Comparison of ENCODE assay signal across 1 cellular context in the genomic region with DNA sequence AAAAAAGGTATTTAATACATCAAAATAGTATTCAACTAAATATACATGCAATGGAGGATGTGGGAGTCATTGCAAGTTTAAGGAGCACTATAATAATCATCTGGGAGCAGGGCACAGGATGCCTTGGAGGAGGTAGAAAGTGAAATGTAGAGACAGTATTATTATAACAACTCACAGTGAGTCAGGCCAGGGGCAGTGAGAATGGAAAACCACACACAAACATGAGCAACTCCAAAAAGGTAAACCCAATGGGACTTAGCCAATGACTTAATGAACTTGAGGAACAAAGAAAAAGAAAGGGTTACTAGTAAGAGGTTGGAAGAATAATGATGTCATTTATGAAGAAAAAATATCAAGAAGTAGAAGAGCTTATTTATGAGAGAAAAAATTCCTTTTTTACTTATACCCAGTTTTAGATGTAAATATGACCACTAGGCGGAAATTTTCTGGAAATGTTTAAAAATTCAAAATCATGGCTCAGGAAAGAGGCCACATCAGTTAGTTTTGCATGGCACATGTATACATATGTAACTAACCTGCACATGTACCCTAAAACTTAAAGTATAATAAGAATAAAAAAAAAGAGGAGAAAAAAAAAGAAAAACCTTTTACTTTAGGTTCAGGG.
TF ChIP-seq lines count a peak whose summit lies in the region.

No MANE protein-coding gene starts in this region.

TF ChIP-seq in IMR-90, 13 proteins besides CTCF, POLR2A, EP300 and RAD21:
- TF ChIP-seq CEBPB (IDR thresholded peaks at IDR 0.05; ENCODE audit: low read depth, low read length), result no peak
- no peak for TF ChIP-seq MAZ (IDR thresholded peaks at IDR 0.05; ENCODE audit: borderline replicate concordance, low read depth, low read length)
- no peak for TF ChIP-seq RFX5 (IDR thresholded peaks at IDR 0.05; ENCODE audit: low read depth, low read length)
